ENCODE assay signal across 26 cellular contexts in the genomic region with DNA sequence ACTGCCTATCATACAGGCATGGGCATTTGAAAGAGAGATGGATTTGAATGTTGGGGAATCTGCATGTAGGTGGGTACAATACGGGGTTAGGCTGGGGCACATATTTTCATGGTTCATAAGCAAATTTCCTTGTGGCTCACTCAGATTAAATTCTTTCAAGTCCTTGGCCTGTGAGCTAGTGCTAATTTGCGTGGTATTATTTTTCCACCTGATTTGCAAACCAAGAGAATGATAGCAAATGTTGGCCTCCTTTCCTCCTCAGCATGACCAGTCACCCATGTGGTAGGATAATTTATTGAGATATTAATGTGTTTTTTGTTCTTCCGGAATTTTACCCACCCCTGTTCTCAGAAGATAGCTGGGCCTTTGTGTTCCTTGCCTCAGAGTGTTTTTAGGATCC. TPM values are rescaled to one million over a fixed set of nuclear protein-coding genes. Genes with fewer than 3 reads are reported as not detected.
"Had no signal": no experiment of that assay in that cellular context is flagged by ENCODE, and none has a peak within 500 bp of the region (broad histone marks: within the 10 kb centered on the region; RNA-seq: fewer than 3 reads in every experiment).

No MANE protein-coding gene starts in this region.

- H3K4me3 Mint-ChIP-seq: activated CD4-positive, alpha-beta T cell treated with anti-CD3 and anti-CD28 coated beads, Interleukin-2, amount 10 ng/mL, durations not matched to agents 7 days and 5 days; activated CD8-positive, alpha-beta memory T cell treated with anti-CD3 and anti-CD28 coated beads, Interleukin-2, amount 10 ng/mL, durations not matched to agents 7 days and 5 days; activated CD8-positive, alpha-beta T cell treated with anti-CD3 and anti-CD28 coated beads for 36 hours; activated naive CD4-positive, alpha-beta T cell treated with anti-CD3 and anti-CD28 coated beads, Interleukin-2, amount 50 U/mL, for 24 hours; central memory CD8-positive, alpha-beta T cell; immature natural killer cell; memory B cell; stimulated activated effector memory CD8-positive, alpha-beta T cell treated with anti-CD3 and anti-CD28 coated beads, Interleukin-12 subunit alpha, Interleukin-12 subunit beta, amount 100 ng/mL, for 72 hours had no signal

- H3K4me1 ChIP-seq: ascending aorta had no signal

- ATAC-seq: activated CD8-positive, alpha-beta memory T cell treated with anti-CD3 and anti-CD28 coated beads, Interleukin-2, amount 10 ng/mL, durations not matched to agents 7 days and 5 days; activated CD8-positive, alpha-beta T cell treated with anti-CD3 and anti-CD28 coated beads for 36 hours; left ventricle myocardium superior; right cardiac atrium; stimulated activated effector memory CD8-positive, alpha-beta T cell treated with anti-CD3 and anti-CD28 coated beads, Interleukin-12 subunit alpha, Interleukin-12 subunit beta, amount 100 ng/mL, for 72 hours had no signal

- H3K9me3 Mint-ChIP-seq: activated CD4-positive, alpha-beta T cell treated with anti-CD3 and anti-CD28 coated beads, Interleukin-2, amount 10 ng/mL, durations not matched to agents 7 days and 5 days; activated CD8-positive, alpha-beta T cell treated with anti-CD3 and anti-CD28 coated beads for 36 hours; activated naive CD4-positive, alpha-beta T cell treated with anti-CD3 and anti-CD28 coated beads, Interleukin-2, amount 50 U/mL, for 24 hours; central memory CD8-positive, alpha-beta T cell; immature natural killer cell; memory B cell; nephron; stimulated activated effector memory CD8-positive, alpha-beta T cell treated with anti-CD3 and anti-CD28 coated beads, Interleukin-12 subunit alpha, Interleukin-12 subunit beta, amount 100 ng/mL, for 72 hours had no signal

- H3K9ac ChIP-seq: parathyroid adenoma, SK-N-SH had no signal

- H2AFZ ChIP-seq: hepatocyte, parathyroid adenoma had no signal

- H3K4me1 Mint-ChIP-seq: activated CD4-positive, alpha-beta T cell treated with anti-CD3 and anti-CD28 coated beads, Interleukin-2, amount 10 ng/mL, durations not matched to agents 7 days and 5 days; activated CD8-positive, alpha-beta memory T cell treated with anti-CD3 and anti-CD28 coated beads, Interleukin-2, amount 10 ng/mL, durations not matched to agents 7 days and 5 days; activated naive CD4-positive, alpha-beta T cell treated with anti-CD3 and anti-CD28 coated beads, Interleukin-2, amount 50 U/mL, for 24 hours; central memory CD8-positive, alpha-beta T cell; immature natural killer cell; memory B cell; stimulated activated effector memory CD8-positive, alpha-beta T cell treated with anti-CD3 and anti-CD28 coated beads, Interleukin-12 subunit alpha, Interleukin-12 subunit beta, amount 100 ng/mL, for 72 hours had no signal

- H3K27me3 Mint-ChIP-seq: activated CD8-positive, alpha-beta T cell treated with anti-CD3 and anti-CD28 coated beads for 36 hours; activated naive CD4-positive, alpha-beta T cell treated with anti-CD3 and anti-CD28 coated beads, Interleukin-2, amount 50 U/mL, for 24 hours had no signal

- H3K36me3 Mint-ChIP-seq: activated CD8-positive, alpha-beta memory T cell treated with anti-CD3 and anti-CD28 coated beads, Interleukin-2, amount 10 ng/mL, durations not matched to agents 7 days and 5 days; activated naive CD4-positive, alpha-beta T cell treated with anti-CD3 and anti-CD28 coated beads, Interleukin-2, amount 50 U/mL, for 24 hours; immature natural killer cell; memory B cell; stimulated activated effector memory CD8-positive, alpha-beta T cell treated with anti-CD3 and anti-CD28 coated beads, Interleukin-12 subunit alpha, Interleukin-12 subunit beta, amount 100 ng/mL, for 72 hours had no signal

- H3K4me2 ChIP-seq: hepatocyte, SK-N-SH had no signal

- DNase-seq: activated CD4-positive, alpha-beta T cell treated with anti-CD3 and anti-CD28 coated beads, Interleukin-2, amount 10 ng/mL, durations not matched to agents 7 days and 5 days; activated CD4-positive, CD25-positive, alpha-beta regulatory T cell treated with anti-CD3 and anti-CD28 coated beads, Interleukin-2, amount 50 U/mL, for 72 hours; activated CD8-positive, alpha-beta memory T cell treated with anti-CD3 and anti-CD28 coated beads, Interleukin-2, amount 10 ng/mL, durations not matched to agents 7 days and 5 days; activated CD8-positive, alpha-beta T cell treated with anti-CD3 and anti-CD28 coated beads for 36 hours; activated gamma-delta T cell treated with Interleukin-2 at 50 U/mL for 16 hours; activated T-cell treated with anti-CD3 and anti-CD28 coated beads for 4 hours; dorsolateral prefrontal cortex; foreskin melanocyte; glutamatergic neuron; immature natural killer cell; left ventricle myocardium superior; right cardiac atrium; SK-N-SH; stimulated activated CD4-positive, alpha-beta T cell treated with anti-CD3 and anti-CD28 coated beads, Interleukin-1b, Interleukin-23, amount 100 ng/mL, for 48 hours; trophoblast cell; WERI-Rb-1 had no signal

- H3K4me3 ChIP-seq: ascending aorta, dorsolateral prefrontal cortex, hepatocyte had no signal

- H3K27ac Mint-ChIP-seq: activated CD4-positive, alpha-beta T cell treated with anti-CD3 and anti-CD28 coated beads, Interleukin-2, amount 10 ng/mL, durations not matched to agents 7 days and 5 days; activated CD8-positive, alpha-beta memory T cell treated with anti-CD3 and anti-CD28 coated beads, Interleukin-2, amount 10 ng/mL, durations not matched to agents 7 days and 5 days; activated CD8-positive, alpha-beta T cell treated with anti-CD3 and anti-CD28 coated beads for 36 hours; activated naive CD4-positive, alpha-beta T cell treated with anti-CD3 and anti-CD28 coated beads, Interleukin-2, amount 50 U/mL, for 24 hours; immature natural killer cell; memory B cell; stimulated activated effector memory CD8-positive, alpha-beta T cell treated with anti-CD3 and anti-CD28 coated beads, Interleukin-12 subunit alpha, Interleukin-12 subunit beta, amount 100 ng/mL, for 72 hours had no signal

- H3K36me3 ChIP-seq: ascending aorta, WERI-Rb-1 had no signal

- H3K27me3 ChIP-seq: ascending aorta, dorsolateral prefrontal cortex, hepatocyte had no signal

- H3K9me3 ChIP-seq: ascending aorta, SK-N-SH had no signal

- H3K27ac ChIP-seq: ascending aorta, dorsolateral prefrontal cortex, hepatocyte, parathyroid adenoma, WERI-Rb-1 had no signal

RNA-seq across cellular contexts. Expression of a gene that starts 22.9 kb away (rescaled TPM):
- total RNA-seq: activated CD4-positive, alpha-beta T cell treated with anti-CD3 and anti-CD28 coated beads, Interleukin-2, amount 10 ng/mL, durations not matched to agents 7 days and 5 days; activated CD8-positive, alpha-beta memory T cell treated with anti-CD3 and anti-CD28 coated beads, Interleukin-2, amount 10 ng/mL, durations not matched to agents 7 days and 5 days; activated CD8-positive, alpha-beta T cell treated with anti-CD3 and anti-CD28 coated beads for 36 hours; pulmonary artery endothelial cell; T-helper 2 cell treated with Interferon-gamma antibody and Interleukin-4, amounts not matched to agents 100 ng/mL and 5 ng/mL, for 36 hours had no signal
- polyA plus RNA-seq: immature natural killer cell, SK-N-SH had no signal
